Comparison of ENCODE assay signal across 8 cellular contexts in genomic region chr7:123494193-123494796, GRCh38. TPM values are rescaled to one million over a fixed set of nuclear protein-coding genes. Genes with fewer than 3 reads are reported as not detected.
DNase-seq lines count a peak whose midpoint lies in the region; ATAC-seq and TF ChIP-seq lines count a peak whose summit lies in the region.

No MANE protein-coding gene starts in this region.

- H3K27me3 Mint-ChIP-seq in natural killer cell (ENCODE audit: low read depth in 2 of 2), result peaks cover 13 to 37% of the 10 kb centered on the region in 2 donors
- peaks cover 19 to 47% of the 10 kb centered on the region in 2 donors for H3K27me3 Mint-ChIP-seq in natural killer cell treated with Interleukin-12 subunit alpha and Interleukin-12 subunit beta and Interleukin-15 and Interleukin-18, amount 100 ng/mL, for 72 hours

- no peak overlapping the region for H3K27ac Mint-ChIP-seq in natural killer cell
- H3K27ac Mint-ChIP-seq in natural killer cell treated with Interleukin-12 subunit alpha and Interleukin-12 subunit beta and Interleukin-15 and Interleukin-18, amount 100 ng/mL, for 72 hours, result no peak overlapping the region

- ATAC-seq in natural killer cell (peak; percentile 55 to 72 (median 69)), HG02623 (IDR thresholded peaks at IDR 0.05; ENCODE audit: unreplicated experiment) (peak; percentile 62)
- no peak for ATAC-seq in natural killer cell treated with Interleukin-12 subunit alpha and Interleukin-12 subunit beta and Interleukin-15 and Interleukin-18, amount 100 ng/mL, for 72 hours

- H3K36me3 Mint-ChIP-seq in natural killer cell, result no peaks in the 10 kb centered on the region
- H3K36me3 Mint-ChIP-seq in natural killer cell treated with Interleukin-12 subunit alpha and Interleukin-12 subunit beta and Interleukin-15 and Interleukin-18, amount 100 ng/mL, for 72 hours, result no peaks in the 10 kb centered on the region

- DNase-seq in natural killer cell (no peak), NCI-H2029 (lab: John Stamatoyannopoulos, UW) (peak; percentile 19), germinal center (ENCODE audit: low spot score) (peak; percentile 27)
- no peak for DNase-seq in natural killer cell treated with Interleukin-12 subunit alpha and Interleukin-12 subunit beta and Interleukin-15 and Interleukin-18, amount 100 ng/mL, for 72 hours (ENCODE audit: low spot score)
- DNase-seq in activated CD4-positive, alpha-beta T cell treated with anti-CD3 and anti-CD28 coated beads, Interleukin-2, amount 50 U/mL, for 4 hours, result peak; percentile 3 to 16
- peak; percentile 15 to 22 for DNase-seq in stimulated activated CD4-positive, alpha-beta T cell treated with anti-CD3 and anti-CD28 coated beads, Interleukin-2, amount 100 ng/mL, for 48 hours
- DNase-seq in activated effector memory CD4-positive, alpha-beta T cell treated with Interleukin-2 at 50 U/mL for 16 hours, result no peak

- no peaks in the 10 kb centered on the region for H3K4me1 Mint-ChIP-seq in natural killer cell
- no peaks in the 10 kb centered on the region for H3K4me1 Mint-ChIP-seq in natural killer cell treated with Interleukin-12 subunit alpha and Interleukin-12 subunit beta and Interleukin-15 and Interleukin-18, amount 100 ng/mL, for 72 hours (ENCODE audit: low read depth in 2 of 2)

- intact Hi-C loops in natural killer cell (cut with micrococcal nuclease), result loop anchor here (1.0 to 5.0 kb wide), 3 partner anchors 43 to 371 kb away; no protein-coding TSS in a partner anchor

- peak; percentile 88 for TF ChIP-seq CTCF in natural killer cell (IDR thresholded peaks at IDR 0.05)

- no peak overlapping the region for H3K4me3 Mint-ChIP-seq in natural killer cell
- H3K4me3 Mint-ChIP-seq in natural killer cell treated with Interleukin-12 subunit alpha and Interleukin-12 subunit beta and Interleukin-15 and Interleukin-18, amount 100 ng/mL, for 72 hours, result no peak overlapping the region

- H3K9me3 Mint-ChIP-seq in natural killer cell, result no peaks in the 10 kb centered on the region
- H3K9me3 Mint-ChIP-seq in natural killer cell treated with Interleukin-12 subunit alpha and Interleukin-12 subunit beta and Interleukin-15 and Interleukin-18, amount 100 ng/mL, for 72 hours, result no peaks in the 10 kb centered on the region

RNA-seq across cellular contexts. Expression of gene IQUB, which starts 40.1 kb away (rescaled TPM):
- total RNA-seq in natural killer cell, result under 1 TPM; 0.09 to 0.45 (median 0.18) TPM
- under 1 TPM in 1 of 2 donors, not detected in 1; 0.10 TPM for total RNA-seq in natural killer cell treated with Interleukin-12 subunit alpha and Interleukin-12 subunit beta and Interleukin-15 and Interleukin-18, amount 100 ng/mL, for 72 hours

Comparison
In these comparisons a context has a peak if more than half of its experiments do, and no peak if none do; other contexts are left out.
1. ATAC-seq: peak in natural killer cell (3 of 3) and HG02623 (single experiment); none in natural killer cell treated with Interleukin-12 subunit alpha and Interleukin-12 subunit beta and Interleukin-15 and Interleukin-18, amount 100 ng/mL, for 72 hours (0 of 2).
2. DNase-seq: peak in NCI-H2029 (single experiment), activated CD4-positive, alpha-beta T cell treated with anti-CD3 and anti-CD28 coated beads, Interleukin-2, amount 50 U/mL, for 4 hours (2 of 2), germinal center (single experiment) and stimulated activated CD4-positive, alpha-beta T cell treated with anti-CD3 and anti-CD28 coated beads, Interleukin-2, amount 100 ng/mL, for 48 hours (2 of 2); none in natural killer cell (single experiment), natural killer cell treated with Interleukin-12 subunit alpha and Interleukin-12 subunit beta and Interleukin-15 and Interleukin-18, amount 100 ng/mL, for 72 hours (single experiment) and activated effector memory CD4-positive, alpha-beta T cell treated with Interleukin-2 at 50 U/mL for 16 hours (single experiment).